Comparison of ENCODE assay signal across 11 cellular contexts in the genomic region with DNA sequence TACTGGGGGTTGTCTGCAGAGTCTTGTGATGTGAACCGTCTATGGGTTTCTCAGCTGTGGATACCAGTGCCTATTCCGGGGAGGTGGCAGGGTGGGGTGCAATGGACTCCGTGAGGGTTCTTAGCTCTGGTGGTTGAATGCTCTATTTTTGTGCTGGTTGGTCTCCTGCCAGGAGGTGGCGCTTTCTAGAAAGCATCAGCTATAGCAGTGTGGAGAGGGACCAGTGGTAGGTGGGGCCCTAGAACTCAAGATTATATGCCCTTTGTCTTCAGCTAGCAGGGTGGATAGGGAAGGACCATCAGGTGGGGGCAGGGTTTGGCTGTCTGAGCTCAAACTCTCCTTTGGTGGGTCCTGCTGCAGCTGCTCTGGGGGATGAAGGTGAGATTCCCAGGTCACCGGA.
A peak's percentile ranks its signal among the peaks of the same experiment; 100 is the strongest.
DNase-seq lines count a peak whose midpoint lies in the region; ATAC-seq lines count a peak whose summit lies in the region.
"Had no signal": no experiment of that assay in that cellular context is flagged by ENCODE, and none has a peak within 500 bp of the region (broad histone marks: within the 10 kb centered on the region; RNA-seq: fewer than 3 reads in every experiment).

No MANE protein-coding gene starts in this region.

- no peak overlapping the region for H3K4ac ChIP-seq in trophoblast cell (ENCODE audit: low read depth, low read length)

- CTCF ChIA-PET in activated CD4-positive, alpha-beta T cell treated with anti-CD3 and anti-CD28 coated beads, Interleukin-2, amount 10 ng/mL, durations not matched to agents 7 days and 5 days (lab: Charles Lee), result interaction anchor here (0.9 to 1.4 kb wide), 2 partner anchors 21 to 453 kb away, joined by 3 read pairs; no protein-coding TSS in a partner anchor
- CTCF ChIA-PET in activated CD8-positive, alpha-beta T cell treated with anti-CD3 and anti-CD28 coated beads, Interleukin-2, amount 10 ng/mL, durations not matched to agents 7 days and 5 days (lab: Charles Lee), result interaction anchor here (0.9 kb wide), 1 partner anchor 39 kb away, joined by 3 read pairs; no protein-coding TSS in a partner anchor

- POLR2A ChIA-PET in activated CD4-positive, alpha-beta T cell treated with anti-CD3 and anti-CD28 coated beads, Interleukin-2, amount 10 ng/mL, durations not matched to agents 7 days and 5 days (lab: Charles Lee), result no interaction called here
- POLR2A ChIA-PET in activated CD8-positive, alpha-beta T cell treated with anti-CD3 and anti-CD28 coated beads, Interleukin-2, amount 10 ng/mL, durations not matched to agents 7 days and 5 days (lab: Charles Lee), result no interaction called here

- H3K4me2 ChIP-seq in trophoblast cell (ENCODE audit: low read length), result no peak overlapping the region

- no peak overlapping the region for H2BK12ac ChIP-seq in trophoblast cell (ENCODE audit: low read length)

- H3K36me3 Mint-ChIP-seq in activated CD4-positive, alpha-beta T cell treated with anti-CD3 and anti-CD28 coated beads, Interleukin-2, amount 10 ng/mL, durations not matched to agents 7 days and 5 days (ENCODE audit: low read depth), result no peaks in the 10 kb centered on the region
- H3K36me3 Mint-ChIP-seq in activated CD8-positive, alpha-beta T cell treated with anti-CD3 and anti-CD28 coated beads, Interleukin-2, amount 10 ng/mL, durations not matched to agents 7 days and 5 days (ENCODE audit: low read depth), result no peaks in the 10 kb centered on the region

- H3K14ac ChIP-seq in trophoblast cell (ENCODE audit: low read length), result no peak overlapping the region

- no peak for ATAC-seq in activated CD8-positive, alpha-beta T cell treated with anti-CD3 and anti-CD28 coated beads, Interleukin-2, amount 10 ng/mL, durations not matched to agents 7 days and 5 days
- ATAC-seq in HG03442 (IDR thresholded peaks at IDR 0.05; ENCODE audit: unreplicated experiment), result no peak

- H3K18ac ChIP-seq in trophoblast cell (ENCODE audit: low read length), result no peak overlapping the region

- no peak overlapping the region for H4K12ac ChIP-seq in trophoblast cell (ENCODE audit: low read depth, low read length)

- no peaks in the 10 kb centered on the region for H3K27me3 ChIP-seq in trophoblast cell (ENCODE audit: insufficient read depth, low read length)
- H3K27me3 ChIP-seq: adrenal gland had no signal

- peaks cover 10 to 11% of the 10 kb centered on the region in 2 experiments for H3K4me1 ChIP-seq in trophoblast cell (ENCODE audit: control insufficient read depth in 1 of 2, insufficient read depth in 2 of 2, low read length in 2 of 2)
- H3K4me1 ChIP-seq: adrenal gland had no signal

- in situ Hi-C loops in KBM-7 (cut with MboI; ENCODE audit: low pct_unique_long_range_greater_than_20kb, low sequenced_read_pairs), result no loop called here

- DNase-seq in activated CD4-positive, alpha-beta T cell treated with anti-CD3 and anti-CD28 coated beads, Interleukin-2, amount 10 ng/mL, durations not matched to agents 7 days and 5 days, result peak; percentile 6
- DNase-seq in activated CD4-positive, alpha-beta T cell treated with anti-CD3 and anti-CD28 coated beads, Interleukin-2, amount 50 U/mL, for 4 hours, result no peak
- DNase-seq in KBM-7, result peak; percentile 24
- DNase-seq in activated CD8-positive, alpha-beta T cell treated with anti-CD3 and anti-CD28 coated beads, Interleukin-2, amount 10 ng/mL, durations not matched to agents 7 days and 5 days, result peak; percentile 20
- DNase-seq in trophoblast cell, result peak; percentile 31 to 42
- DNase-seq in NOMO-1 (lab: John Stamatoyannopoulos, UW; ENCODE audit: unreplicated experiment in 2 of 2), result no peak
- DNase-seq in COLO668 (lab: John Stamatoyannopoulos, UW; ENCODE audit: unreplicated experiment), result no peak
- DNase-seq: adrenal gland, IMR-90, kidney glomerular epithelial cell had no signal

- H3K27ac Mint-ChIP-seq in activated CD4-positive, alpha-beta T cell treated with anti-CD3 and anti-CD28 coated beads, Interleukin-2, amount 10 ng/mL, durations not matched to agents 7 days and 5 days, result no peak overlapping the region
- H3K27ac Mint-ChIP-seq in activated CD8-positive, alpha-beta T cell treated with anti-CD3 and anti-CD28 coated beads, Interleukin-2, amount 10 ng/mL, durations not matched to agents 7 days and 5 days, result no peak overlapping the region

- H3K4me3 Mint-ChIP-seq in activated CD4-positive, alpha-beta T cell treated with anti-CD3 and anti-CD28 coated beads, Interleukin-2, amount 10 ng/mL, durations not matched to agents 7 days and 5 days, result no peak overlapping the region
- H3K4me3 Mint-ChIP-seq in activated CD8-positive, alpha-beta T cell treated with anti-CD3 and anti-CD28 coated beads, Interleukin-2, amount 10 ng/mL, durations not matched to agents 7 days and 5 days, result no peak overlapping the region

- no peak overlapping the region for H2BK120ac ChIP-seq in trophoblast cell (ENCODE audit: insufficient read depth, low read length, poor library complexity)

- H3K23ac ChIP-seq in trophoblast cell (ENCODE audit: low read length), result no peak overlapping the region

- H4K91ac ChIP-seq in trophoblast cell (ENCODE audit: low read depth, low read length), result no peak overlapping the region

- no peak overlapping the region for H2AK5ac ChIP-seq in trophoblast cell (ENCODE audit: low read length)

- no peak overlapping the region for H4K8ac ChIP-seq in trophoblast cell (ENCODE audit: low read depth, low read length)

- WGBS in trophoblast cell (ENCODE audit: extremely low coverage, insufficient coverage, insufficient read length), result no CpG with 5 or more reads among the region's 5 CpGs

- H3K79me1 ChIP-seq in trophoblast cell (ENCODE audit: low read length), result peaks cover 3% of the 10 kb centered on the region

- no peaks in the 10 kb centered on the region for H3K4me1 Mint-ChIP-seq in activated CD4-positive, alpha-beta T cell treated with anti-CD3 and anti-CD28 coated beads, Interleukin-2, amount 10 ng/mL, durations not matched to agents 7 days and 5 days
- no peaks in the 10 kb centered on the region for H3K4me1 Mint-ChIP-seq in activated CD8-positive, alpha-beta T cell treated with anti-CD3 and anti-CD28 coated beads, Interleukin-2, amount 10 ng/mL, durations not matched to agents 7 days and 5 days (ENCODE audit: low read depth)

- no peaks in the 10 kb centered on the region for H3K36me3 ChIP-seq in trophoblast cell (ENCODE audit: control insufficient read depth in 1 of 2, insufficient read depth in 2 of 2, low read length in 2 of 2)
- H3K36me3 ChIP-seq: adrenal gland had no signal

- H3K9ac ChIP-seq in trophoblast cell (ENCODE audit: low read length), result no peak overlapping the region

- no peaks in the 10 kb centered on the region for H3K79me2 ChIP-seq in trophoblast cell (ENCODE audit: control insufficient read depth, insufficient read depth, low read length, poor library complexity)

- no peak overlapping the region for H3K4me3 ChIP-seq in trophoblast cell (ENCODE audit: low read depth, low read length)
- H3K4me3 ChIP-seq: adrenal gland had no signal

- H3K9me3 ChIP-seq in trophoblast cell (ENCODE audit: insufficient read depth, low read depth, low read length), result peaks cover 3% of the 10 kb centered on the region
- H3K9me3 ChIP-seq: adrenal gland had no signal

- H3K27ac ChIP-seq in trophoblast cell (ENCODE audit: low read depth, low read length), result no peak overlapping the region
- H3K27ac ChIP-seq: adrenal gland had no signal

- no peaks in the 10 kb centered on the region for H3K27me3 Mint-ChIP-seq in activated CD4-positive, alpha-beta T cell treated with anti-CD3 and anti-CD28 coated beads, Interleukin-2, amount 10 ng/mL, durations not matched to agents 7 days and 5 days
- H3K27me3 Mint-ChIP-seq in activated CD8-positive, alpha-beta T cell treated with anti-CD3 and anti-CD28 coated beads, Interleukin-2, amount 10 ng/mL, durations not matched to agents 7 days and 5 days (ENCODE audit: low read depth), result no peaks in the 10 kb centered on the region

- H3K9me3 Mint-ChIP-seq in activated CD4-positive, alpha-beta T cell treated with anti-CD3 and anti-CD28 coated beads, Interleukin-2, amount 10 ng/mL, durations not matched to agents 7 days and 5 days, result no peaks in the 10 kb centered on the region
- H3K9me3 Mint-ChIP-seq in activated CD8-positive, alpha-beta T cell treated with anti-CD3 and anti-CD28 coated beads, Interleukin-2, amount 10 ng/mL, durations not matched to agents 7 days and 5 days (ENCODE audit: insufficient read depth), result no peaks in the 10 kb centered on the region

- H2AFZ ChIP-seq in trophoblast cell (ENCODE audit: insufficient read depth, low read length, poor library complexity), result no peak overlapping the region

- H2BK5ac ChIP-seq in trophoblast cell (ENCODE audit: low read depth, low read length, poor library complexity), result no peak overlapping the region

Comparison
In these comparisons a context has a peak if more than half of its experiments do, and no peak if none do; other contexts are left out.
1. DNase-seq: peak in activated CD4-positive, alpha-beta T cell treated with anti-CD3 and anti-CD28 coated beads, Interleukin-2, amount 10 ng/mL, durations not matched to agents 7 days and 5 days (single experiment), KBM-7 (single experiment), activated CD8-positive, alpha-beta T cell treated with anti-CD3 and anti-CD28 coated beads, Interleukin-2, amount 10 ng/mL, durations not matched to agents 7 days and 5 days (single experiment) and trophoblast cell (2 of 2); none in activated CD4-positive, alpha-beta T cell treated with anti-CD3 and anti-CD28 coated beads, Interleukin-2, amount 50 U/mL, for 4 hours (0 of 2), NOMO-1 (0 of 2) and COLO668 (single experiment).